In genomic region chr12:57229634-57230380, GRCh38 we compare ENCODE assay signal across 8 cellular contexts. TPM values are rescaled to one million over a fixed set of nuclear protein-coding genes. Genes with fewer than 3 reads are reported as not detected.
DNase-seq lines count a peak whose midpoint lies in the region; ATAC-seq and TF ChIP-seq lines count a peak whose summit lies in the region.

Gene SHMT2 (plus strand): TSS chr12:57229711. CDS start chr12:57229779, 68 bp downstream.

- POLR2A ChIA-PET in BJ (lab: Charles Lee), result interaction anchor here (0.5 to 2.6 kb wide), 10 partner anchors 7 to 277 kb away, joined by 3 to 12 read pairs (median 4); a partner anchor contains a TSS

- H3K9ac ChIP-seq in duodenal mucosa (ENCODE audit: low read depth in 1 of 2, low read length in 2 of 2), result peak within 1 kb of the TSS; percentile 77 to 81

- CTCF ChIA-PET in BJ (lab: Yijun Ruan, JAX), result interaction anchor here (0.8 to 12.2 kb wide), 11 partner anchors 11 to 469 kb away, joined by 3 to 235 read pairs (median 4); partner anchors contain the start of genes GLI1 and NXPH4

- ATAC-seq in GM19328 (IDR thresholded peaks at IDR 0.05; ENCODE audit: unreplicated experiment) (peak; percentile 55), HG03571 (IDR thresholded peaks at IDR 0.05; ENCODE audit: unreplicated experiment) (peak; percentile 56), right lobe of liver (peak; percentile 63 to 79 (median 72))

- TF ChIP-seq POLR2A in right lobe of liver (IDR thresholded peaks at IDR 0.05), result peak; percentile 87

- H3K4me1 ChIP-seq in duodenal mucosa (ENCODE audit: control insufficient read depth in 1 of 2, insufficient read depth in 2 of 2, low read length in 2 of 2) (peaks cover 27 to 28% of the 10 kb centered on the region in 2 donors), right lobe of liver (peaks cover 0 to 49% (median 21%) of the 10 kb centered on the region in 4 donors)

- under 1% methylated on average over 31 of the region's 42 CpGs for WGBS in right lobe of liver (ENCODE audit: insufficient coverage, low coverage, low lambda C conversion rate, missing lambda C conversion rate)

- H3K9me3 ChIP-seq in duodenal mucosa (ENCODE audit: control insufficient read depth in 1 of 2, low read length in 2 of 2) (no peaks in the 10 kb centered on the region), right lobe of liver (no peaks in the 10 kb centered on the region)

- TF ChIP-seq CTCF in BJ (IDR thresholded peaks at IDR 0.05; ENCODE audit: insufficient read depth, low read depth, low read length) (no peak), right lobe of liver (IDR thresholded peaks at IDR 0.05) (no peak)

- H3K36me3 ChIP-seq in BJ (ENCODE audit: control insufficient read depth, insufficient read depth, low read length), result peaks cover 30% of the 10 kb centered on the region
- peaks cover 20 to 32% of the 10 kb centered on the region in 2 donors for H3K36me3 ChIP-seq in duodenal mucosa (ENCODE audit: control insufficient read depth in 1 of 2, insufficient read depth in 2 of 2, low read length in 2 of 2)
- peaks cover 0 to 31% (median 15%) of the 10 kb centered on the region in 4 donors for H3K36me3 ChIP-seq in right lobe of liver

- H3K27me3 ChIP-seq in BJ (ENCODE audit: control insufficient read depth, insufficient read depth, low read length), result no peaks in the 10 kb centered on the region
- peaks cover 15 to 28% of the 10 kb centered on the region in 2 donors for H3K27me3 ChIP-seq in duodenal mucosa (ENCODE audit: control insufficient read depth in 1 of 2, insufficient read depth in 2 of 2, low read length in 2 of 2)
- peaks cover 0 to 12% of the 10 kb centered on the region in 2 donors for H3K27me3 ChIP-seq in right lobe of liver

- intact Hi-C loops in right lobe of liver (cut with DNase I), result no loop called here

- peak within 1 kb of the TSS; percentile 43 for H3K27ac ChIP-seq in duodenal mucosa (ENCODE audit: low read depth, low read length)
- H3K27ac ChIP-seq in right lobe of liver, result peak within 1 kb of the TSS; percentile 89 to 91 (median 91)

- H3K4me3 ChIP-seq in BJ (ENCODE audit: low read depth, low read length), result peak within 1 kb of the TSS; percentile 76
- H3K4me3 ChIP-seq in duodenal mucosa (ENCODE audit: low read depth in 1 of 2, low read length in 2 of 2), result peak within 1 kb of the TSS; percentile 84 to 95
- peak within 1 kb of the TSS; percentile 58 to 63 (median 60) for H3K4me3 ChIP-seq in right lobe of liver

- DNase-seq in BJ (ENCODE audit: low read depth), result peak; percentile 69
- DNase-seq in NCI-H82 (lab: John Stamatoyannopoulos, UW), result peak; percentile 99
- DNase-seq in activated CD4-positive, alpha-beta T cell treated with anti-CD3 and anti-CD28 coated beads, Interleukin-2, amount 50 U/mL, for 4 hours, result peak; percentile 88 to 92
- peak; percentile 95 to 96 (median 95) for DNase-seq in right lobe of liver
- DNase-seq in stimulated activated CD4-positive, alpha-beta T cell treated with anti-CD3 and anti-CD28 coated beads, Interleukin-4, amount 100 ng/mL, for 24 hours, result peak; percentile 97

RNA-seq across cellular contexts. Expression of gene SHMT2, which starts in this region (rescaled TPM):
- 299 and 550 TPM in 2 replicates for polyA plus RNA-seq in BJ (2011; rRNA removed)
- 213 and 403 TPM in 2 replicates for polyA minus RNA-seq in BJ (2011; rRNA and poly(A)+ RNA removed)
- total RNA-seq in right lobe of liver, result 100 to 1,000 TPM; 157 to 228 (median 194) TPM

Comparison
In these comparisons a context has a peak if more than half of its experiments do, and no peak if none do; other contexts are left out.
1. Peak in every context shown above with its lines: DNase-seq, ATAC-seq, H3K4me3 ChIP-seq and H3K27ac ChIP-seq.